8 cellular contexts compared by ENCODE assay signal in genomic region chr7:17299477-17299991, GRCh38. TPM values are rescaled to one million over a fixed set of nuclear protein-coding genes. Genes with fewer than 3 reads are reported as not detected.
A peak's percentile ranks its signal among the peaks of the same experiment; 100 is the strongest.
DNase-seq lines count a peak whose midpoint lies in the region; ATAC-seq and TF ChIP-seq lines count a peak whose summit lies in the region.

No MANE protein-coding gene starts in this region.

- TF ChIP-seq CTCF in PC-9 (conservative IDR thresholded peaks at IDR 0.05) (no peak), brain microvascular endothelial cell (IDR thresholded peaks at IDR 0.05; ENCODE audit: low read depth, low read length, missing control alignments) (no peak)

- H3K79me2 ChIP-seq in PC-9 (ENCODE audit: low read depth): peaks cover 57% of the 10 kb centered on the region

- H3K27ac ChIP-seq in PC-9: peak overlapping the region; percentile 68
- H3K27ac ChIP-seq in brain microvascular endothelial cell: peak overlapping the region; percentile 83
- H3K27ac ChIP-seq in layer of hippocampus (ENCODE audit: low read depth, low read length): peak overlapping the region; percentile 86

- CTCF ChIA-PET in PC-9 (lab: Charles Lee): no interaction called here

- BruUV-seq in PC-9 (replicated peaks; lab: Mats Ljungman, UMichigan): TSS peak; percentile 54

- peaks cover 17% of the 10 kb centered on the region for H3F3A ChIP-seq in PC-9 (ENCODE audit: insufficient read depth, low read depth)

- peak overlapping the region; percentile 68 for H2AFZ ChIP-seq in PC-9

- peaks cover 22% of the 10 kb centered on the region for H3K4me1 Mint-ChIP-seq in stimulated activated naive CD8-positive, alpha-beta T cell treated with anti-CD3 and anti-CD28 coated beads, Interleukin-15, amount 100 ng/mL, for 72 hours

- POLR2A ChIA-PET in PC-9 (lab: Charles Lee; ENCODE audit: unreplicated experiment): interaction anchor here (0.5 to 0.7 kb wide), 5 partner anchors 214 to 926 kb away, joined by 4 to 6 read pairs (median 4); no protein-coding TSS in a partner anchor

- H3K36me3 ChIP-seq in PC-9 (ENCODE audit: low read depth) (peaks cover 9% of the 10 kb centered on the region), brain microvascular endothelial cell (replicated peaks) (no peaks in the 10 kb centered on the region)

- peaks cover 9% of the 10 kb centered on the region; the same call in 1 of the 2 replicates for H3K9me3 ChIP-seq in PC-9 (ENCODE audit: insufficient read depth, low read depth)

- in situ Hi-C loops in brain microvascular endothelial cell (cut with HindIII; ENCODE audit: low pct_ligation_motif_present, low sequenced_read_pairs): no loop called here

- H3K4me2 ChIP-seq in PC-9: peak overlapping the region; percentile 85

- peak overlapping the region; percentile 84 to 96 for H3K4me3 Mint-ChIP-seq in stimulated activated naive CD8-positive, alpha-beta T cell treated with anti-CD3 and anti-CD28 coated beads, Interleukin-15, amount 100 ng/mL, for 72 hours

- H3K4me3 ChIP-seq in PC-9 (peak overlapping the region; percentile 83), brain microvascular endothelial cell (ENCODE audit: low read depth, low read length) (peak overlapping the region; percentile 82)

- peaks cover 5% of the 10 kb centered on the region; the same call in 1 of the 2 replicates for H4K20me1 ChIP-seq in PC-9 (ENCODE audit: insufficient read depth)

- ATAC-seq in HG02938 (IDR thresholded peaks at IDR 0.05; ENCODE audit: unreplicated experiment): peak; percentile 9
- ATAC-seq in stimulated activated naive CD8-positive, alpha-beta T cell treated with anti-CD3 and anti-CD28 coated beads, Interleukin-15, amount 100 ng/mL, for 72 hours: peak; percentile 29
- ATAC-seq in HG03442 (IDR thresholded peaks at IDR 0.05; ENCODE audit: unreplicated experiment): no peak

- no peaks in the 10 kb centered on the region for H3K27me3 Mint-ChIP-seq in stimulated activated naive CD8-positive, alpha-beta T cell treated with anti-CD3 and anti-CD28 coated beads, Interleukin-15, amount 100 ng/mL, for 72 hours

- DNase-seq in NCI-H146 (lab: John Stamatoyannopoulos, UW) (peak; percentile 26), NCI-H146 treated with DMSO at 0.1 percent for 48 hours (lab: John Stamatoyannopoulos, UW; ENCODE audit: unreplicated experiment) (no peak), PC-9 (peak in 1 of 2 experiments; percentile 23), brain microvascular endothelial cell (no peak)
- DNase-seq in stimulated activated naive CD8-positive, alpha-beta T cell treated with anti-CD3 and anti-CD28 coated beads, Interleukin-15, amount 100 ng/mL, for 72 hours: peak; percentile 37 to 42

- H3K27me3 ChIP-seq in PC-9 (ENCODE audit: insufficient read depth, low read depth) (no peaks in the 10 kb centered on the region), brain microvascular endothelial cell (replicated peaks) (no peaks in the 10 kb centered on the region), layer of hippocampus (ENCODE audit: control insufficient read depth, insufficient read depth, low read length) (no peaks in the 10 kb centered on the region)

- no peaks in the 10 kb centered on the region for H3K9me3 Mint-ChIP-seq in stimulated activated naive CD8-positive, alpha-beta T cell treated with anti-CD3 and anti-CD28 coated beads, Interleukin-15, amount 100 ng/mL, for 72 hours

- intact Hi-C loops in PC-9 (cut with micrococcal nuclease; ENCODE audit: unreplicated experiment): loop anchor here (2.0 to 5.0 kb wide), 5 partner anchors 65 to 652 kb away; partner anchors contain the start of genes ANKMY2 and BZW2

- peak overlapping the region; percentile 95 to 98 for H3K27ac Mint-ChIP-seq in stimulated activated naive CD8-positive, alpha-beta T cell treated with anti-CD3 and anti-CD28 coated beads, Interleukin-15, amount 100 ng/mL, for 72 hours

- peaks cover 48% of the 10 kb centered on the region for H3K4me1 ChIP-seq in PC-9 (replicated peaks; ENCODE audit: insufficient read depth)

- no peaks in the 10 kb centered on the region for H3K9me2 ChIP-seq in PC-9 (ENCODE audit: insufficient read depth)

RNA-seq across cellular contexts. Expression of gene AHR, which starts 1.1 kb away (rescaled TPM):
- total RNA-seq in PC-9 (2021): 46.4 and 61.3 TPM in 2 replicates

Comparison
In these comparisons a context has a peak if more than half of its experiments do, and no peak if none do; other contexts are left out.
1. DNase-seq: peak in NCI-H146 (single experiment) and stimulated activated naive CD8-positive, alpha-beta T cell treated with anti-CD3 and anti-CD28 coated beads, Interleukin-15, amount 100 ng/mL, for 72 hours (2 of 2); none in NCI-H146 treated with DMSO at 0.1 percent for 48 hours (single experiment) and brain microvascular endothelial cell (single experiment).
2. Peak in every context shown above with its lines, with median percentiles within 50 percentile points of each other: H3K27ac ChIP-seq.